ENCODE assay signal across 12 cellular contexts in genomic region chr1:162670928-162671663, GRCh38. TPM values are rescaled to one million over a fixed set of nuclear protein-coding genes. Genes with fewer than 3 reads are reported as not detected.
DNase-seq lines count a peak whose midpoint lies in the region; ATAC-seq and TF ChIP-seq lines count a peak whose summit lies in the region.
"Had no signal": no experiment of that assay in that cellular context is flagged by ENCODE, and none has a peak within 500 bp of the region (broad histone marks: within the 10 kb centered on the region; RNA-seq: fewer than 3 reads in every experiment).

No MANE protein-coding gene starts in this region.

- H3K4me3 ChIP-seq in heart right ventricle: no peak overlapping the region
- H3K4me3 ChIP-seq in gastrocnemius medialis: no peak overlapping the region
- H3K4me3 ChIP-seq: cardiac muscle cell, spleen had no signal

- ATAC-seq in heart right ventricle (peak; percentile 35 to 90 (median 52)), gastrocnemius medialis (peak; percentile 73 to 86)
- no peak for ATAC-seq in activated naive CD8-positive, alpha-beta T cell treated with anti-CD3 and anti-CD28 coated beads, Interleukin-2, amount 50 U/mL, for 24 hours
- ATAC-seq: CD8-positive, alpha-beta T cell had no signal

- H3K27me3 ChIP-seq in heart right ventricle (no peaks in the 10 kb centered on the region), gastrocnemius medialis (no peaks in the 10 kb centered on the region)
- H3K27me3 ChIP-seq: cardiac muscle cell, spleen had no signal

- in situ Hi-C loops in gastrocnemius medialis (cut with MboI; ENCODE audit: low sequenced_read_pairs in 4 of 4): no loop called here

- H3K27ac ChIP-seq in heart right ventricle (peak overlapping the region in 6 of 10 donors; percentile 8 to 67 (median 45)), gastrocnemius medialis (peak overlapping the region; percentile 34 to 69 (median 58))
- H3K27ac ChIP-seq: cardiac muscle cell had no signal

- no peak for TF ChIP-seq CTCF in heart right ventricle (IDR thresholded peaks at IDR 0.05)
- no peak for TF ChIP-seq CTCF in gastrocnemius medialis (IDR thresholded peaks at IDR 0.05 in 4 of 5, conservative IDR thresholded peaks at IDR 0.05 in 1 of 5)

- H3K4me1 ChIP-seq in heart right ventricle (peaks cover 0 to 32% (median 11%) of the 10 kb centered on the region in 9 donors), gastrocnemius medialis (peaks cover 9 to 12% of the 10 kb centered on the region in 2 donors)
- H3K4me1 ChIP-seq: spleen had no signal

- H3K36me3 ChIP-seq in heart right ventricle: no peaks in the 10 kb centered on the region
- H3K36me3 ChIP-seq in gastrocnemius medialis: no peaks in the 10 kb centered on the region
- H3K36me3 ChIP-seq: cardiac muscle cell, spleen had no signal

- no peaks in the 10 kb centered on the region for H3K9me3 Mint-ChIP-seq in activated naive CD8-positive, alpha-beta T cell treated with anti-CD3 and anti-CD28 coated beads, Interleukin-2, amount 50 U/mL, for 24 hours
- H3K9me3 Mint-ChIP-seq: CD8-positive, alpha-beta T cell had no signal

- DNase-seq in ELR (ENCODE audit: low read depth): peak; percentile 92
- DNase-seq in amniotic epithelial cell (ENCODE audit: low read depth): peak; percentile 90
- no peak for DNase-seq in heart right ventricle
- DNase-seq in gastrocnemius medialis: peak in 1 of 2 donors; percentile 25
- DNase-seq in SKM-1 (lab: John Stamatoyannopoulos, UW; ENCODE audit: unreplicated experiment): no peak
- no peak for DNase-seq in activated naive CD8-positive, alpha-beta T cell treated with anti-CD3 and anti-CD28 coated beads, Interleukin-2, amount 50 U/mL, for 24 hours
- no peak for DNase-seq in NCI-H774 (lab: John Stamatoyannopoulos, UW)
- DNase-seq in NCI-H524 treated with DMSO at 0.1 percent for 48 hours (lab: John Stamatoyannopoulos, UW): no peak
- DNase-seq: CD8-positive, alpha-beta T cell; midbrain; spleen had no signal

- no peaks in the 10 kb centered on the region for H3K27me3 Mint-ChIP-seq in activated naive CD8-positive, alpha-beta T cell treated with anti-CD3 and anti-CD28 coated beads, Interleukin-2, amount 50 U/mL, for 24 hours

- H3K36me3 Mint-ChIP-seq in activated naive CD8-positive, alpha-beta T cell treated with anti-CD3 and anti-CD28 coated beads, Interleukin-2, amount 50 U/mL, for 24 hours (ENCODE audit: low read depth): no peaks in the 10 kb centered on the region
- H3K36me3 Mint-ChIP-seq: CD8-positive, alpha-beta T cell had no signal

- no peaks in the 10 kb centered on the region for H3K4me1 Mint-ChIP-seq in activated naive CD8-positive, alpha-beta T cell treated with anti-CD3 and anti-CD28 coated beads, Interleukin-2, amount 50 U/mL, for 24 hours

- 67 to 76% methylated on average over 8 of the region's 8 CpGs for WGBS in heart right ventricle, 2 donors

- no peak overlapping the region for H3K27ac Mint-ChIP-seq in activated naive CD8-positive, alpha-beta T cell treated with anti-CD3 and anti-CD28 coated beads, Interleukin-2, amount 50 U/mL, for 24 hours
- H3K27ac Mint-ChIP-seq: CD8-positive, alpha-beta T cell had no signal

- TF ChIP-seq POLR2A in gastrocnemius medialis (IDR thresholded peaks at IDR 0.05): no peak

- H3K9me3 ChIP-seq in heart right ventricle (no peaks in the 10 kb centered on the region), gastrocnemius medialis (no peaks in the 10 kb centered on the region)
- H3K9me3 ChIP-seq: spleen had no signal

- intact Hi-C loops in heart right ventricle (cut with DNase I) (no loop called here), gastrocnemius medialis (cut with DNase I; ENCODE audit: low total_unique reads) (no loop called here)

- no peak overlapping the region for H3K4me3 Mint-ChIP-seq in activated naive CD8-positive, alpha-beta T cell treated with anti-CD3 and anti-CD28 coated beads, Interleukin-2, amount 50 U/mL, for 24 hours
- H3K4me3 Mint-ChIP-seq: CD8-positive, alpha-beta T cell had no signal

RNA-seq across cellular contexts. Expression of gene DDR2, which starts 38.8 kb away (rescaled TPM):
- total RNA-seq in heart right ventricle: 10 to 100 TPM; 16.1 to 32.0 (median 22.9) TPM
- polyA plus RNA-seq in heart right ventricle: 1 to 10 TPM; 5.1 to 9.3 TPM
- total RNA-seq in gastrocnemius medialis: 10 to 100 TPM in 2 of 4 donors, 1 to 10 TPM in 2; 9.8 to 15.4 (median 10.6) TPM

Comparison
In these comparisons a context has a peak if more than half of its experiments do, and no peak if none do; other contexts are left out.
1. DNase-seq: peak in ELR (single experiment) and amniotic epithelial cell (single experiment); none in heart right ventricle (0 of 2), SKM-1 (single experiment), activated naive CD8-positive, alpha-beta T cell treated with anti-CD3 and anti-CD28 coated beads, Interleukin-2, amount 50 U/mL, for 24 hours (single experiment), NCI-H774 (single experiment) and NCI-H524 treated with DMSO at 0.1 percent for 48 hours (single experiment).